ENCODE assay signal across 8 cellular contexts in the genomic region with DNA sequence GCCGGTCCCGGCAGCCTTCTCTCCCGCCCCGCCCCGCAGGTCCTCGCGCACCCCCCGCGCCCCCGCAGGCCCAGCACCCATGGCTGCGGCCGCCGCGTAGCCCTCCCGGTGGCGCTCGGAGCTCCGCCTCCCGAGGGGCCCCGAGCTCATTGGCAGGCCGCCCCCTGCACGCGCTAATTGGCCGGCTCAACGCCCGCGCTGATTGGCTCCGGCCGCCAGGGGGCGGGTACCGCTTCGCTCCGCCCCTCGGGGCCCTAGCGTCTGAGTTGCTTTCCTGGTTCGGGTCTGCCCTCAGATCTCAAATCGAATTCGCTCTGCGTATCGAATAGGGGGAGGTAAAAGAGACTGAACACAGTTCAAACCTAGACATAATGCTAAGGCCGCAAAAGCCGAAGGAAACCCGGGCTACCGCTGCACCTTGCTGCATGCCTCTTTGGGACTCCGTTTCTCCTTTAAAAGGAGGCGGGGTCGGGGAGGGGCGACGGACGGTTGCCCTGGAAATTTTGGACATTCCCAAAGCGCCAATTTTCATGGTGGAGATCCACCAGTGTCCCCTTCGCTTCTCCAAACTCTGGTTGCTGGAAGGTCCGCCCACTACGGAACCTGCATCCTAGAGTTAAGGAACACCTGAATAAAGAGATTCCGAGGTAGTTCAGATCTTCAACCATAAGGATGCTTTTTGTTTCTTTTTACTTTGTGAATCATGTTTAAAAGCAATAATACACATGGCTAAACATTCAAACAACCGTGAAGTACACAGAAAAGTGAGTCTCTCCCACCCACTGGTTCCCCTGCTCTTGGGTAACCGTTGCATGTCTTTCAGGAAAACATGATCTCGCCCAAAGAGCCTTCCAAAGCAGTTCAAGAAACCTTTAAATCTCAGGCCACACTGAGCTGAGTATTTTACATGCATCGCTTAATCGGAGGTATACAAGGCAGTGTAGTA. TPM values are rescaled to one million over a fixed set of nuclear protein-coding genes. Genes with fewer than 3 reads are reported as not detected.
DNase-seq lines count a peak whose midpoint lies in the region; ATAC-seq lines count a peak whose summit lies in the region.

A gene (minus strand): TSS at position 117 of the 946 bp plus-strand sequence. CDS start 463 bp downstream, outside the sequence.

- DNase-seq in AG20443 (ENCODE audit: low spot score) (peak; percentile 99), NCI-H510A (lab: John Stamatoyannopoulos, UW) (peak; percentile 58), left colon (peak; percentile 92 to 94)
- DNase-seq in activated CD4-positive, alpha-beta T cell treated with anti-CD3 and anti-CD28 coated beads for 4 hours = peak; percentile 93 to 94
- DNase-seq in stimulated activated CD4-positive, alpha-beta T cell treated with anti-CD3 and anti-CD28 coated beads, Interleukin-1b, Interleukin-23, amount 100 ng/mL, for 48 hours = peak; percentile 94

- ATAC-seq in GM19035 (IDR thresholded peaks at IDR 0.05; ENCODE audit: unreplicated experiment) = peak; percentile 65
- ATAC-seq in HG03342 (IDR thresholded peaks at IDR 0.05; ENCODE audit: unreplicated experiment) = peak; percentile 54
- ATAC-seq in left colon = peak; percentile 64

- peak within 1 kb of the TSS; percentile 48 for H3K27ac ChIP-seq in cingulate gyrus (ENCODE audit: low read depth, low read length)

- intact Hi-C loops in left colon (cut with DNase I, micrococcal nuclease) = no loop called here

RNA-seq across cellular contexts. Expression of the gene that starts here (rescaled TPM):
- total RNA-seq in left colon = 10 to 100 TPM; 22.9 to 24.6 TPM

Comparison
In these comparisons a context has a peak if more than half of its experiments do, and no peak if none do; other contexts are left out.
1. Peak in every context shown above with its lines: DNase-seq, ATAC-seq and H3K27ac ChIP-seq.